Comparison of ENCODE assay signal across 10 cellular contexts in genomic region chr1:180234369-180235076, GRCh38. TPM values are rescaled to one million over a fixed set of nuclear protein-coding genes. Genes with fewer than 3 reads are reported as not detected.
DNase-seq lines count a peak whose midpoint lies in the region; ATAC-seq and TF ChIP-seq lines count a peak whose summit lies in the region.
"Had no signal": no experiment of that assay in that cellular context is flagged by ENCODE, and none has a peak within 500 bp of the region (broad histone marks: within the 10 kb centered on the region; RNA-seq: fewer than 3 reads in every experiment).

No MANE protein-coding gene starts in this region.

- no peaks in the 10 kb centered on the region for H3K9me3 ChIP-seq in heart left ventricle
- H3K9me3 ChIP-seq in breast epithelium: no peaks in the 10 kb centered on the region
- no peaks in the 10 kb centered on the region for H3K9me3 ChIP-seq in mucosa of descending colon
- H3K9me3 ChIP-seq in upper lobe of left lung: no peaks in the 10 kb centered on the region

- no peak for ATAC-seq in heart left ventricle
- no peak for ATAC-seq in Right ventricle myocardium superior (ENCODE audit: poor library complexity)
- ATAC-seq in mucosa of descending colon: peak; percentile 80
- peak in 1 of 2 donors; percentile 34 for ATAC-seq in upper lobe of left lung (ENCODE audit: low FRiP score in 2 of 2)

- peak overlapping the region in 9 of 12 donors; percentile 0 to 34 (median 19) for H3K4me3 ChIP-seq in heart left ventricle
- peak overlapping the region in 2 of 3 donors; percentile 3 to 56 for H3K4me3 ChIP-seq in breast epithelium
- no peak overlapping the region for H3K4me3 ChIP-seq in mucosa of descending colon
- peak overlapping the region in 3 of 4 donors; percentile 1 to 22 (median 15) for H3K4me3 ChIP-seq in upper lobe of left lung

- TF ChIP-seq POLR2A in heart left ventricle (IDR thresholded peaks at IDR 0.05) (no peak), breast epithelium (IDR thresholded peaks at IDR 0.05) (no peak), upper lobe of left lung (IDR thresholded peaks at IDR 0.05) (no peak)

- peaks cover 71 to 100% (median 98%) of the 10 kb centered on the region in 9 donors for H3K27me3 ChIP-seq in heart left ventricle
- peaks cover 16 to 99% of the 10 kb centered on the region in 2 donors for H3K27me3 ChIP-seq in breast epithelium
- peaks cover 0 to 95% (median 63%) of the 10 kb centered on the region in 4 donors for H3K27me3 ChIP-seq in upper lobe of left lung

- TF ChIP-seq CTCF in heart left ventricle (IDR thresholded peaks at IDR 0.05) (no peak), breast epithelium (IDR thresholded peaks at IDR 0.05) (no peak), mucosa of descending colon (IDR thresholded peaks at IDR 0.05) (no peak), upper lobe of left lung (IDR thresholded peaks at IDR 0.05) (no peak)

- H3K4me1 ChIP-seq in heart left ventricle (peaks cover 5 to 53% (median 40%) of the 10 kb centered on the region in 12 donors), breast epithelium (peaks cover 8 to 19% of the 10 kb centered on the region in 2 donors), mucosa of descending colon (ENCODE audit: low read depth) (peaks cover 39% of the 10 kb centered on the region), upper lobe of left lung (peaks cover 47 to 66% (median 51%) of the 10 kb centered on the region in 4 donors)

- H3K27ac ChIP-seq in heart left ventricle (no peak overlapping the region), breast epithelium (no peak overlapping the region), upper lobe of left lung (no peak overlapping the region)

- no peak for TF ChIP-seq EP300 in upper lobe of left lung (IDR thresholded peaks at IDR 0.05)

- intact Hi-C loops in heart left ventricle (cut with DNase I) (no loop called here), Right ventricle myocardium superior (cut with DNase I) (no loop called here), breast epithelium (cut with DNase I; ENCODE audit: low total_unique reads) (no loop called here), mucosa of descending colon (cut with DNase I, micrococcal nuclease) (no loop called here)

- DNase-seq in heart left ventricle: no peak
- no peak for DNase-seq in Right ventricle myocardium superior
- DNase-seq in breast epithelium (ENCODE audit: low spot score in 2 of 2): no peak
- peak; percentile 52 to 70 (median 68) for DNase-seq in mucosa of descending colon
- DNase-seq in upper lobe of left lung: peak in 1 of 2 donors; percentile 81
- DNase-seq in NCI-H2081 treated with DMSO at 0.1 percent for 48 hours (lab: John Stamatoyannopoulos, UW): no peak
- DNase-seq in OCI-M2 (lab: John Stamatoyannopoulos, UW; ENCODE audit: unreplicated experiment): no peak
- no peak for DNase-seq in amniotic stem cell (lab: John Stamatoyannopoulos, UW)
- DNase-seq: effector memory CD4-positive, alpha-beta T cell; MV-4-11 had no signal

- WGBS in heart left ventricle, 4 donors: 2 to 3% (median 2%) methylated on average over 31 to 51 of the region's 51 CpGs
- WGBS in upper lobe of left lung, 2 donors: 5% methylated on average over 13 to 51 of the region's 51 CpGs

- H3K36me3 ChIP-seq in heart left ventricle (no peaks in the 10 kb centered on the region), breast epithelium (no peaks in the 10 kb centered on the region), mucosa of descending colon (ENCODE audit: low read depth) (no peaks in the 10 kb centered on the region), upper lobe of left lung (no peaks in the 10 kb centered on the region)

RNA-seq across cellular contexts. Expression of gene LHX4, which starts 4.5 kb away (rescaled TPM):
- total RNA-seq in heart left ventricle: not detected
- polyA plus RNA-seq in heart left ventricle: not detected
- total RNA-seq in Right ventricle myocardium superior: not detected
- total RNA-seq in breast epithelium: not detected
- total RNA-seq in mucosa of descending colon: 1 to 10 TPM in 1 of 3 donors, under 1 TPM in 2; 0.41 to 2.5 (median 0.89) TPM
- 1 to 10 TPM in 1 of 6 donors, under 1 TPM in 2, not detected in 3; 0.17 to 1.0 (median 0.30) TPM for total RNA-seq in upper lobe of left lung

Comparison
In these comparisons a context has a peak if more than half of its experiments do, and no peak if none do; other contexts are left out.
1. DNase-seq: peak in mucosa of descending colon (3 of 3); none in heart left ventricle (0 of 5), Right ventricle myocardium superior (single experiment), breast epithelium (0 of 2), NCI-H2081 treated with DMSO at 0.1 percent for 48 hours (single experiment), OCI-M2 (single experiment) and amniotic stem cell (single experiment).